8 cellular contexts compared by ENCODE assay signal in the genomic region with DNA sequence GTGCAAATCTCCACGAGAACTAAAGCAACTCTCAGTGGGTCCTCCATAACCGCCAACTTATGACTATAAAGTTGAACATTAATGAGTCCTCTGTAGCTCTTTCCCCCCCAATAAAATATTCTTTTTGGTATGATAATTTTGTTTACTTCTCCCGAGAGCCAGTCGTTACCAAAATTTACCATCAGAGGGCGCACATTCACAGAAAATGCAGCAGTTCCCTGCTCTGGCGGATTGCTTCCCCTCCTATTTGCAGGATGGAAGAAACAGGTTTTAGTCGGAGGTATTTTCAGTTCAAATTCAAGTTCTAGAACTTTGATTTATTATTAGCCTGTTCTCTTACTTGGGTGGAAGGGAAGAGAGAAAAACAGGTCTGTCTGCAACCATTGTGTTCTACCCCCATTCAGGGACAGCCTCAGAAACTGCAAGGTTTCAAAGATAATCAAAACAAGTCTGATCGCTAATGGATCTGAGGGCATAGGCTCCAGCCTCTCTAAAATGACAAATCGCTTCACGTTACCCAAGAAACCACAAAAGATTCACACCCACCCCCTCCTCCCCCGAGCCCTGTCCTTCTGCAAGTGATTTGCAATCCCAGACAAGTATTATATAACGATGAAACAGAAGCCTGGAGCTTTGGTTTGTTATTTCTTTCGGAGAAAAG.
DNase-seq lines count a peak whose midpoint lies in the region; ATAC-seq and TF ChIP-seq lines count a peak whose summit lies in the region.

No MANE protein-coding gene starts in this region.

- TF ChIP-seq CTCF in 22Rv1 (IDR thresholded peaks at IDR 0.05) (peak; percentile 66), GM12875 (IDR thresholded peaks at IDR 0.05; ENCODE audit: borderline replicate concordance, insufficient read depth, low read depth, low read length) (peak; percentile 58; the same call in 1 of the 2 replicates), NB4 (IDR thresholded peaks at IDR 0.05; ENCODE audit: low read depth, low read length) (peak; percentile 50), hepatocyte (IDR thresholded peaks at IDR 0.05; ENCODE audit: poor library complexity) (peak; percentile 82), sigmoid colon (IDR thresholded peaks at IDR 0.05) (peak; percentile 13 to 60 (median 48))

- H3K4me2 ChIP-seq in hepatocyte = peak overlapping the region; percentile 69

- DNase-seq in NB4 (ENCODE audit: low read depth) = peak; percentile 61
- peak; percentile 40 for DNase-seq in SW480 (ENCODE audit: low spot score)
- DNase-seq in amygdala (lab: John Stamatoyannopoulos, UW) = peak in 48 of 56 donors; percentile 0 to 70 (median 13)
- peak; percentile 58 for DNase-seq in hepatocyte (ENCODE audit: low spot score)
- DNase-seq in sigmoid colon = peak; percentile 74

- H4K20me1 ChIP-seq in hepatocyte (ENCODE audit: insufficient read depth, poor library complexity, severe bottlenecking) = no peaks in the 10 kb centered on the region

- intact Hi-C loops in sigmoid colon (cut with DNase I) = no loop called here

- TF ChIP-seq POLR2A in NB4 (IDR thresholded peaks at IDR 0.05; ENCODE audit: extremely low read depth, insufficient read length) (no peak), sigmoid colon (IDR thresholded peaks at IDR 0.05) (no peak)

- H3K27ac ChIP-seq in 22Rv1 (no peak overlapping the region), hepatocyte (no peak overlapping the region), sigmoid colon (peak overlapping the region; percentile 5 to 45 (median 23))

- H3K27me3 ChIP-seq in hepatocyte = no peaks in the 10 kb centered on the region
- no peaks in the 10 kb centered on the region for H3K27me3 ChIP-seq in sigmoid colon

- H2AFZ ChIP-seq in hepatocyte = no peak overlapping the region

- H3K4me3 ChIP-seq in GM12875 (ENCODE audit: low read depth, low read length) (no peak overlapping the region), NB4 (ENCODE audit: low read depth, low read length) (no peak overlapping the region), hepatocyte (no peak overlapping the region), sigmoid colon (peak overlapping the region in 3 of 4 donors; percentile 17 to 21 (median 18))

- H3K4me1 ChIP-seq in hepatocyte (ENCODE audit: insufficient read depth) (peaks cover 5% of the 10 kb centered on the region), sigmoid colon (peaks cover 0 to 23% (median 3%) of the 10 kb centered on the region in 4 donors)

- no peaks in the 10 kb centered on the region for H3K9me3 ChIP-seq in hepatocyte (ENCODE audit: low read depth)
- H3K9me3 ChIP-seq in sigmoid colon = no peaks in the 10 kb centered on the region

- WGBS in hepatocyte (ENCODE audit: low lambda C conversion rate, missing lambda C conversion rate) = 27% methylated on average over 13 of the region's 13 CpGs
- WGBS in sigmoid colon, 2 donors = 9 to 15% methylated on average over 13 of the region's 13 CpGs

- no peak for ATAC-seq in GM21528 (IDR thresholded peaks at IDR 0.05; ENCODE audit: low FRiP score, unreplicated experiment)

- TF ChIP-seq EP300 in sigmoid colon (IDR thresholded peaks at IDR 0.05) = no peak

- no peaks in the 10 kb centered on the region for H3K36me3 ChIP-seq in hepatocyte (replicated peaks; ENCODE audit: insufficient read depth, low read depth)
- H3K36me3 ChIP-seq in sigmoid colon = no peaks in the 10 kb centered on the region

- H3K79me2 ChIP-seq in hepatocyte = no peaks in the 10 kb centered on the region

- no peaks in the 10 kb centered on the region for H3K9me2 ChIP-seq in hepatocyte (replicated peaks; ENCODE audit: insufficient read depth)

Comparison
In these comparisons a context has a peak if more than half of its experiments do, and no peak if none do; other contexts are left out.
1. H3K27ac ChIP-seq: peak in sigmoid colon (4 of 4); none in 22Rv1 (single experiment) and hepatocyte (single experiment).
2. H3K4me3 ChIP-seq: peak in sigmoid colon (3 of 4); none in GM12875 (single experiment), NB4 (single experiment) and hepatocyte (single experiment).
3. DNase-seq: peak in every context shown above with its lines; median percentile 74 in sigmoid colon; 61 in NB4; 58 in hepatocyte; 40 in SW480; 13 in amygdala.
4. Peak in every context shown above with its lines, with median percentiles within 50 percentile points of each other: CTCF ChIP-seq.